28 cellular contexts compared by ENCODE assay signal in the genomic region with DNA sequence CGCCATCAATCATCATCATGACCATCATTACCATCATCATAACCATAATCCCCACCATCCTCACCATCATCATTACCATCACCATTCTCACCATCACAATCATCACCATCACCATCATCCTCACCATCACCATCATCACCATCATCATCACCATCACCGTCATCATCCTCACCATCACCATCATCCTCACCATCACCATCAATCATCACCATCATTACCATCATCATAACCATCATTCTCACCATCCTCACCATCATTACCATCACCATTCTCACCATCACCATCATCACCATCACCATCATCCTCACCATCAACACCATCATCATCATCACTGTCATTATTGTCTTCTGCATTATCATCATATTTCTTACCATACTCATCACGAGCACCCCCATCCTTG.
"Had no signal": no experiment of that assay in that cellular context is flagged by ENCODE, and none has a peak within 500 bp of the region (broad histone marks: within the 10 kb centered on the region; RNA-seq: fewer than 3 reads in every experiment).

No MANE protein-coding gene starts in this region.

- H3K36me3 Mint-ChIP-seq: immature natural killer cell; naive thymus-derived CD8-positive, alpha-beta T cell; neural progenitor cell; stimulated activated effector memory CD8-positive, alpha-beta T cell treated with anti-CD3 and anti-CD28 coated beads, Interleukin-12 subunit alpha, Interleukin-12 subunit beta, amount 100 ng/mL, for 72 hours had no signal

- ATAC-seq: left colon; left lung; lower lobe of right lung; naive thymus-derived CD8-positive, alpha-beta T cell; sciatic nerve; stimulated activated effector memory CD8-positive, alpha-beta T cell treated with anti-CD3 and anti-CD28 coated beads, Interleukin-12 subunit alpha, Interleukin-12 subunit beta, amount 100 ng/mL, for 72 hours; upper lobe of right lung had no signal

- H3K4me3 Mint-ChIP-seq: immature natural killer cell; naive thymus-derived CD8-positive, alpha-beta T cell; nephron; neural progenitor cell; stimulated activated effector memory CD8-positive, alpha-beta T cell treated with anti-CD3 and anti-CD28 coated beads, Interleukin-12 subunit alpha, Interleukin-12 subunit beta, amount 100 ng/mL, for 72 hours; stimulated activated naive CD8-positive, alpha-beta T cell treated with anti-CD3 and anti-CD28 coated beads, Interleukin-15, Interleukin-2, amounts not matched to agents 100 ng/mL and 50 ng/mL, for 24 hours had no signal

- H3K9ac ChIP-seq: neural progenitor cell had no signal

- H3K9me3 Mint-ChIP-seq: immature natural killer cell; naive thymus-derived CD8-positive, alpha-beta T cell; neural progenitor cell; stimulated activated effector memory CD8-positive, alpha-beta T cell treated with anti-CD3 and anti-CD28 coated beads, Interleukin-12 subunit alpha, Interleukin-12 subunit beta, amount 100 ng/mL, for 72 hours; stimulated activated naive CD8-positive, alpha-beta T cell treated with anti-CD3 and anti-CD28 coated beads, Interleukin-15, Interleukin-2, amounts not matched to agents 100 ng/mL and 50 ng/mL, for 24 hours had no signal

- H3K4me2 ChIP-seq: neural progenitor cell had no signal

- H3K4me1 ChIP-seq: left lung, lower lobe of right lung, neural progenitor cell, right atrium auricular region, spleen, suprapubic skin, tibial artery, upper lobe of right lung had no signal

- H3K4me3 ChIP-seq: left lung, lower lobe of right lung, neural progenitor cell, ovary, right atrium auricular region, skin epidermis, spleen, suprapubic skin, thoracic aorta, tibial artery, upper lobe of right lung had no signal

- H3K9me3 ChIP-seq: left lung, lower lobe of right lung, neutrophil, right atrium auricular region, spleen, suprapubic skin, thoracic aorta, tibial artery, upper lobe of right lung had no signal

- FAIRE-seq: islet of Langerhans, kidney had no signal

- H3K27ac Mint-ChIP-seq: immature natural killer cell; naive thymus-derived CD8-positive, alpha-beta T cell; nephron; neural progenitor cell; progenitor cell of endocrine pancreas; stimulated activated effector memory CD8-positive, alpha-beta T cell treated with anti-CD3 and anti-CD28 coated beads, Interleukin-12 subunit alpha, Interleukin-12 subunit beta, amount 100 ng/mL, for 72 hours; stimulated activated naive CD8-positive, alpha-beta T cell treated with anti-CD3 and anti-CD28 coated beads, Interleukin-15, Interleukin-2, amounts not matched to agents 100 ng/mL and 50 ng/mL, for 24 hours had no signal

- H2AFZ ChIP-seq: neural progenitor cell had no signal

- DNase-seq: hypothalamus; immature natural killer cell; kidney; left colon; left lung; lower lobe of right lung; mammary epithelial cell; mesenchymal stem cell; naive thymus-derived CD8-positive, alpha-beta T cell; ovary; spleen; stimulated activated CD4-positive, alpha-beta T cell treated with anti-CD3 and anti-CD28 coated beads, Interleukin-4, amount 100 ng/mL, for 24 hours; stimulated activated naive CD4-positive, alpha-beta T cell; tibial artery; trophoblast cell; upper lobe of right lung had no signal

- H3K27me3 ChIP-seq: left lung, neural progenitor cell, neutrophil, ovary, right atrium auricular region, upper lobe of right lung had no signal

- H3K36me3 ChIP-seq: left lung, lower lobe of right lung, neural progenitor cell, neutrophil, ovary, right atrium auricular region, spleen, suprapubic skin, thoracic aorta, tibial artery, upper lobe of right lung had no signal

- H3K27me3 Mint-ChIP-seq: stimulated activated naive CD8-positive, alpha-beta T cell treated with anti-CD3 and anti-CD28 coated beads, Interleukin-15, Interleukin-2, amounts not matched to agents 100 ng/mL and 50 ng/mL, for 24 hours had no signal

- H3K27ac ChIP-seq: left lung, lower lobe of right lung, neural progenitor cell, neutrophil, ovary, right atrium auricular region, skin epidermis, spleen, suprapubic skin, thoracic aorta, tibial artery, upper lobe of right lung had no signal

- H3K4me1 Mint-ChIP-seq: immature natural killer cell; naive thymus-derived CD8-positive, alpha-beta T cell; nephron; neural progenitor cell; stimulated activated effector memory CD8-positive, alpha-beta T cell treated with anti-CD3 and anti-CD28 coated beads, Interleukin-12 subunit alpha, Interleukin-12 subunit beta, amount 100 ng/mL, for 72 hours had no signal
